ENCODE assay signal across 10 cellular contexts in the genomic region with DNA sequence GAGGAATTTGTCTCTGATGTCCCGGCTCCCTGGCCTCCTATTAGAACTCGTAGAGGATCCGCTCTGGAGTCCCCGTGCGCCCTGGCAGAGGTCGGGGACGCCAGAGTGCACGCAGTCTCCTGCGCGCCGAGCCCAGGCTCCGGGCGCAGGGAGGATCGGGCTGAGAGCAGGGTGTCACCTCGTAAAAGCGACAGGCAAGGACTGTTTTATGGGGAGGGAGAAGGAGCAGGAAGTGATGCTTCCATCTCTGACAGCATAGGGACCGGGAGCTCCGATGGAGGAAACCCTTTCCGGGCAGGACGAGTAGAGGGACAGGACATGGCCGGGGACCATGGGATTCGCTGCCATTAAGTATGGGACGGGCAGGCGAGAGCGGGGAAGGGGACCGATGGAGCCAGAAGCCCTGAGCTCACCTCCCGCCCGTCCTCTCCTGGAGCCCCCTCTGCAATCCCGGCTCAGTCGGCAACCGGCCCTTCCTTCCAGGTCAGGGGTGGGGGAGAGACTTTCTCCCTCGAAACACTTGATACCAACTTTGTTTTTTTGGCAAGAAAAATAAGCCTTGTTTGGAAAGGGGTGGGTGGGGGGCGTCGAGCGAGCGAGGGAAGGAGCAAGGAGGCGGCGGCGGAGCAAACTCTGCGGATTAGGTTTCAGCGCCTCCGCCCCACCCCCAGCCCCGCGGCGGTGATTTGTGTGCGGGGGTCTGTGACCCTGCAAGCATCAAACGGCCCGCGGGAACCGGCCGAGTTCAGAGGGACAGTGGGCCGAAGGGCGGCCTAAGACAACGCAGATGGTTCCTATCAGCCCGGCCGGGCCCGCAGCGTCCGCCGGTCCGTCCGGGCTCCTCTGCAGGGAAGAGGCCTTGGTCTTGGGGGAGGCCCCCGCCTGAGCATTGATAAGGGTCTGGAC. TPM values are rescaled to one million over a fixed set of nuclear protein-coding genes. Genes with fewer than 3 reads are reported as not detected.
DNase-seq lines count a peak whose midpoint lies in the region; FAIRE-seq and TF ChIP-seq lines count a peak whose summit lies in the region.
"Had no signal": no experiment of that assay in that cellular context is flagged by ENCODE, and none has a peak within 500 bp of the region (broad histone marks: within the 10 kb centered on the region; RNA-seq: fewer than 3 reads in every experiment).

No MANE protein-coding gene starts in this region.

- no peak overlapping the region for H3K27ac Mint-ChIP-seq in CD14-positive monocyte
- H3K27ac Mint-ChIP-seq in osteocyte (ENCODE audit: unreplicated experiment): no peak overlapping the region

- no peak for DNase-seq in CD14-positive monocyte (ENCODE audit: low spot score)
- no peak for DNase-seq in MM.1S
- no peak for DNase-seq in endothelial cell of umbilical vein (ENCODE audit: low read depth, low spot score)
- no peak for DNase-seq in osteocyte (ENCODE audit: extremely low spot score, unreplicated experiment)
- DNase-seq in frontal cortex (ENCODE audit: low spot score in 2 of 2): no peak
- DNase-seq in stimulated activated naive CD4-positive, alpha-beta T cell treated with Interleukin-2 at 50 U/mL for 16 hours (lab: John Stamatoyannopoulos, UW): no peak
- DNase-seq in EL: no peak
- DNase-seq in SW480 (ENCODE audit: low spot score): no peak
- DNase-seq: NCI-H1436 treated with DMSO at 0.1 percent for 48 hours had no signal

- FAIRE-seq in endothelial cell of umbilical vein (lab: Jason Lieb, UNC) (no peak), frontal cortex (lab: Jason Lieb, UNC) (no peak)

- intact Hi-C loops in CD14-positive monocyte (cut with micrococcal nuclease): no loop called here
- intact Hi-C loops in endothelial cell of umbilical vein (cut with micrococcal nuclease): no loop called here

- TF ChIP-seq CTCF in CD14-positive monocyte (IDR thresholded peaks at IDR 0.05): no peak
- TF ChIP-seq CTCF in MM.1S (IDR thresholded peaks at IDR 0.05; ENCODE audit: low read length): no peak
- TF ChIP-seq CTCF in endothelial cell of umbilical vein (IDR thresholded peaks at IDR 0.05; ENCODE audit: extremely low read depth in 1 of 2, insufficient read depth in 1 of 2, low read depth in 1 of 2, low read length in 2 of 2): no peak
- TF ChIP-seq CTCF in osteocyte (IDR thresholded peaks at IDR 0.05): no peak

- no peaks in the 10 kb centered on the region for H3K9me1 ChIP-seq in endothelial cell of umbilical vein (replicated peaks; ENCODE audit: control insufficient read depth, extremely low read depth, insufficient read depth, low read length)

- H3K4me3 ChIP-seq in MM.1S (ENCODE audit: low read length): peak overlapping the region; percentile 41
- H3K4me3 ChIP-seq in endothelial cell of umbilical vein (replicated peaks in 1 of 3; ENCODE audit: insufficient read depth in 1 of 3, low read depth in 1 of 3, low read length in 3 of 3): no peak overlapping the region

- CTCF ChIA-PET in endothelial cell of umbilical vein (lab: Charles Lee): interaction anchor here (0.6 to 2.7 kb wide), 2 partner anchors 13 to 64 kb away, joined by 3 to 8 read pairs; no protein-coding TSS in a partner anchor

- TF ChIP-seq POLR2A in endothelial cell of umbilical vein (IDR thresholded peaks at IDR 0.05; ENCODE audit: low read depth, low read length): no peak

- H3K36me3 Mint-ChIP-seq in CD14-positive monocyte (peaks cover 0 to 2% of the 10 kb centered on the region in 2 donors), osteocyte (ENCODE audit: unreplicated experiment) (no peaks in the 10 kb centered on the region)

- no peaks in the 10 kb centered on the region for H3K9me3 ChIP-seq in MM.1S (replicated peaks; ENCODE audit: insufficient read depth, low read length)
- no peaks in the 10 kb centered on the region for H3K9me3 ChIP-seq in endothelial cell of umbilical vein (replicated peaks; ENCODE audit: control insufficient read depth, insufficient read depth, low read length)

- H4K20me1 ChIP-seq in MM.1S (ENCODE audit: insufficient read depth, low read length) (no peaks in the 10 kb centered on the region), endothelial cell of umbilical vein (replicated peaks; ENCODE audit: control insufficient read depth, extremely low read depth, insufficient read depth, low read length) (no peaks in the 10 kb centered on the region)

- H3K9me2 ChIP-seq in MM.1S (replicated peaks; ENCODE audit: insufficient read depth, low read length): no peaks in the 10 kb centered on the region

- no peaks in the 10 kb centered on the region for H3K4me1 ChIP-seq in MM.1S (ENCODE audit: low read length)
- H3K4me1 ChIP-seq in endothelial cell of umbilical vein (ENCODE audit: control insufficient read depth, extremely low read depth, insufficient read depth, low read length): no peaks in the 10 kb centered on the region

- no TSS peak for BruUV-seq in endothelial cell of umbilical vein (replicated peaks; lab: Mats Ljungman, UMichigan)

- peak overlapping the region; percentile 78 to 90 for H3K4me3 Mint-ChIP-seq in CD14-positive monocyte
- H3K4me3 Mint-ChIP-seq in osteocyte (ENCODE audit: unreplicated experiment): peak overlapping the region; percentile 77

- POLR2A ChIA-PET in endothelial cell of umbilical vein (lab: Charles Lee): no interaction called here

- peaks cover 11% of the 10 kb centered on the region for H3K4me1 Mint-ChIP-seq in CD14-positive monocyte
- H3K4me1 Mint-ChIP-seq in osteocyte (ENCODE audit: unreplicated experiment): peaks cover 9% of the 10 kb centered on the region

- H2AFZ ChIP-seq in MM.1S (ENCODE audit: low read length): no peak overlapping the region
- no peak overlapping the region for H2AFZ ChIP-seq in endothelial cell of umbilical vein (ENCODE audit: low read depth, low read length)

- H3K79me2 ChIP-seq in MM.1S (ENCODE audit: low read length) (no peaks in the 10 kb centered on the region), endothelial cell of umbilical vein (ENCODE audit: control insufficient read depth, insufficient read depth, low read length) (no peaks in the 10 kb centered on the region)

- no peak overlapping the region for H3K27ac ChIP-seq in MM.1S (ENCODE audit: low read length)
- H3K27ac ChIP-seq in endothelial cell of umbilical vein (ENCODE audit: insufficient read depth, low read depth, low read length): no peak overlapping the region

- H3K36me3 ChIP-seq in MM.1S (replicated peaks; ENCODE audit: insufficient read depth, low read length) (no peaks in the 10 kb centered on the region), endothelial cell of umbilical vein (ENCODE audit: control insufficient read depth in 2 of 2, extremely low read depth in 1 of 2, insufficient read depth in 2 of 2, low read length in 2 of 2) (no peaks in the 10 kb centered on the region)

- dilution Hi-C loops in endothelial cell of umbilical vein (cut with MboI; ENCODE audit: extremely low pct_ligation_motif_present, low sequenced_read_pairs): no loop called here

- H3K4me2 ChIP-seq in MM.1S (ENCODE audit: low read depth, low read length) (peak overlapping the region; percentile 55; the same call in 1 of the 2 replicates), endothelial cell of umbilical vein (ENCODE audit: insufficient read depth, low read length) (no peak overlapping the region)

- H3K27me3 Mint-ChIP-seq in CD14-positive monocyte (ENCODE audit: low read depth in 3 of 3) (peaks cover 95 to 100% (median 97%) of the 10 kb centered on the region in 3 donors), osteocyte (ENCODE audit: unreplicated experiment) (peaks cover 77% of the 10 kb centered on the region)

- H3K9ac ChIP-seq in MM.1S (ENCODE audit: low read length) (no peak overlapping the region), endothelial cell of umbilical vein (replicated peaks; ENCODE audit: extremely low read depth, insufficient read depth, low read length) (no peak overlapping the region)

- H3K9me3 Mint-ChIP-seq in CD14-positive monocyte (peaks cover 5 to 25% (median 19%) of the 10 kb centered on the region in 7 donors), osteocyte (ENCODE audit: unreplicated experiment) (no peaks in the 10 kb centered on the region)

- H3F3A ChIP-seq in MM.1S (ENCODE audit: insufficient read depth, low read length): no peaks in the 10 kb centered on the region

- H3K27me3 ChIP-seq in MM.1S (replicated peaks; ENCODE audit: insufficient read depth, low read length): peaks cover 99% of the 10 kb centered on the region
- peaks cover 84 to 87% of the 10 kb centered on the region in 2 experiments for H3K27me3 ChIP-seq in endothelial cell of umbilical vein (ENCODE audit: control insufficient read depth in 2 of 2, insufficient read depth in 2 of 2, low read length in 2 of 2)

TF ChIP-seq in endothelial cell of umbilical vein, 7 proteins besides CTCF, POLR2A, EP300 and RAD21:
- TF ChIP-seq EZH2 (IDR thresholded peaks at IDR 0.05; ENCODE audit: borderline replicate concordance, low read depth, low read length, severe bottlenecking): peak; percentile 85
- no peak for TF ChIP-seq MYC (IDR thresholded peaks at IDR 0.05; ENCODE audit: low read depth, low read length)

RNA-seq across cellular contexts. Expression of gene LMX1B, which starts 12.6 kb away (rescaled TPM):
- polyA plus RNA-seq in CD14-positive monocyte: not detected
- total RNA-seq in endothelial cell of umbilical vein: not detected in 2 replicates
- not detected in 2 replicates for polyA plus RNA-seq in endothelial cell of umbilical vein
- not detected in 2 replicates for polyA plus RNA-seq in endothelial cell of umbilical vein (2011; cell fraction: cytosol; rRNA removed)
- polyA plus RNA-seq in endothelial cell of umbilical vein (2011; cell fraction: nucleus; rRNA removed): not detected in 2 replicates
- polyA plus RNA-seq in endothelial cell of umbilical vein (2012): not detected in 2 replicates
- polyA minus RNA-seq in endothelial cell of umbilical vein: not detected in 2 replicates
- polyA minus RNA-seq in endothelial cell of umbilical vein (2011; cell fraction: cytosol; rRNA and poly(A)+ RNA removed): not detected
- polyA minus RNA-seq in endothelial cell of umbilical vein (2011; cell fraction: nucleus; rRNA and poly(A)+ RNA removed): not detected in 2 replicates
- 0.18 and 0.27 TPM in 2 replicates for total RNA-seq in osteocyte
- under 0.01 TPM for total RNA-seq in frontal cortex
- total RNA-seq: renal cortical epithelial cell had no signal
